31 cellular contexts compared by ENCODE assay signal in the genomic region with DNA sequence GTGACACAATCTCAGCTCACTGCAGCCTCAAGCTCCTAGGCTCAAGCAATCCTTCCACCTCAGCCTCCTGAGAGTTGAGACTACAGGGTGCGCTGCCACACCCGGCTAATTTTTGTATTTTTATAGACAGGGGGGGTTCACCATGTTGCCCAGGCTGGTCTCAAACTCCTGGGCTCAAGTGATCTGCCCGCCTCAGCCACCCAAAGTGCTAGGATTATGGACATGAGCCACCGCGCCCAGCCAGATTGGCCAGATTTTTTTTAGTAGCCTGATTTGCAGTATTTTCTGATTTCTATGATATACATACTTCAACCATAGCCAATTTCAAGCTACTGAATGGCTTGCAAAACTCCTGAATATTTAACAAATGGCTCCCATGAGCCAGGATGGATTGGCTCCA.
"Had no signal": no experiment of that assay in that cellular context is flagged by ENCODE, and none has a peak within 500 bp of the region (broad histone marks: within the 10 kb centered on the region; RNA-seq: fewer than 3 reads in every experiment).

No MANE protein-coding gene starts in this region.

- ATAC-seq: naive thymus-derived CD8-positive, alpha-beta T cell; natural killer cell treated with Interleukin-12 subunit alpha and Interleukin-12 subunit beta and Interleukin-15 and Interleukin-18, amount 100 ng/mL, for 72 hours; right cardiac atrium; right lobe of liver; stimulated activated effector memory CD8-positive, alpha-beta T cell treated with anti-CD3 and anti-CD28 coated beads, Interleukin-12 subunit alpha, Interleukin-12 subunit beta, amount 100 ng/mL, for 72 hours; stimulated activated naive B cell treated with anti-CD40 and anti-IgM and Interleukin-4, amounts not matched to agents 10 μg/mL and 1 μg/mL and 100 μg/mL, for 72 hours had no signal

- H3K36me3 ChIP-seq: neutrophil, ovary, prostate gland, right lobe of liver, spleen, stomach, thoracic aorta, thyroid gland, tibial nerve, upper lobe of left lung, uterus had no signal

- H3K4me1 Mint-ChIP-seq: naive thymus-derived CD8-positive, alpha-beta T cell; nephron progenitor cell; neural crest cell; stimulated activated effector memory CD8-positive, alpha-beta T cell treated with anti-CD3 and anti-CD28 coated beads, Interleukin-12 subunit alpha, Interleukin-12 subunit beta, amount 100 ng/mL, for 72 hours; stimulated activated naive B cell treated with anti-CD40 and anti-IgM and Interleukin-4, amounts not matched to agents 10 μg/mL and 1 μg/mL and 100 μg/mL, for 72 hours had no signal

- H3K4me3 ChIP-seq: ovary, prostate gland, right lobe of liver, skin epidermis, smooth muscle cell, spleen, stomach, thoracic aorta, thyroid gland, tibial nerve, upper lobe of left lung, uterus had no signal

- H3K27ac Mint-ChIP-seq: natural killer cell treated with Interleukin-12 subunit alpha and Interleukin-12 subunit beta and Interleukin-15 and Interleukin-18, amount 100 ng/mL, for 72 hours; nephron progenitor cell; stimulated activated effector memory CD8-positive, alpha-beta T cell treated with anti-CD3 and anti-CD28 coated beads, Interleukin-12 subunit alpha, Interleukin-12 subunit beta, amount 100 ng/mL, for 72 hours; stimulated activated naive B cell treated with anti-CD40 and anti-IgM and Interleukin-4, amounts not matched to agents 10 μg/mL and 1 μg/mL and 100 μg/mL, for 72 hours; stimulated activated naive CD8-positive, alpha-beta T cell treated with anti-CD3 and anti-CD28 coated beads, Interleukin-15, Interleukin-2, amounts not matched to agents 100 ng/mL and 50 ng/mL, for 24 hours had no signal

- H3K4me1 ChIP-seq: parathyroid adenoma, prostate gland, right lobe of liver, spleen, stomach, thyroid gland, tibial nerve, upper lobe of left lung, uterus had no signal

- H3K36me3 Mint-ChIP-seq: naive thymus-derived CD8-positive, alpha-beta T cell; natural killer cell treated with Interleukin-12 subunit alpha and Interleukin-12 subunit beta and Interleukin-15 and Interleukin-18, amount 100 ng/mL, for 72 hours; stimulated activated effector memory CD8-positive, alpha-beta T cell treated with anti-CD3 and anti-CD28 coated beads, Interleukin-12 subunit alpha, Interleukin-12 subunit beta, amount 100 ng/mL, for 72 hours; stimulated activated naive B cell treated with anti-CD40 and anti-IgM and Interleukin-4, amounts not matched to agents 10 μg/mL and 1 μg/mL and 100 μg/mL, for 72 hours had no signal

- DNase-seq: naive thymus-derived CD8-positive, alpha-beta T cell; nephron progenitor cell; nucleus accumbens; ovary; posterior cingulate gyrus; retina; right cardiac atrium; right lobe of liver; spleen; stimulated activated CD4-positive, alpha-beta T cell treated with anti-CD3 and anti-CD28 coated beads, Interleukin-12 subunit alpha, Interleukin-12 subunit beta, amount 100 ng/mL, for 4 hours; stimulated activated CD4-positive, alpha-beta T cell treated with anti-CD3 and anti-CD28 coated beads, Interleukin-1b, Interleukin-23, amount 100 ng/mL, for 48 hours; stimulated activated CD4-positive, alpha-beta T cell treated with anti-CD3 and anti-CD28 coated beads, Interleukin-4, amount 100 ng/mL, for 1 hour; stimulated activated CD4-positive, alpha-beta T cell treated with anti-CD3 and anti-CD28 coated beads, Interleukin-4, amount 100 ng/mL, for 4 hours; stimulated activated naive B cell treated with anti-CD40 and anti-IgM and Interleukin-4, amounts not matched to agents 10 μg/mL and 1 μg/mL and 100 μg/mL, for 72 hours; stimulated activated naive CD4-positive, alpha-beta T cell treated with Interleukin-2 at 50 U/mL for 16 hours; stomach; thyroid gland; trophoblast cell; upper lobe of left lung; uterus had no signal

- H3K27ac ChIP-seq: neutrophil, ovary, parathyroid adenoma, prostate gland, right lobe of liver, skin epidermis, spleen, stomach, thoracic aorta, thyroid gland, tibial nerve, upper lobe of left lung, uterus had no signal

- H3K9me3 ChIP-seq: neutrophil, ovary, prostate gland, right lobe of liver, spleen, thoracic aorta, thyroid gland, tibial nerve, upper lobe of left lung, uterus had no signal

- H3K27me3 ChIP-seq: ovary, right lobe of liver, thyroid gland, upper lobe of left lung, uterus had no signal

- H3K9me3 Mint-ChIP-seq: natural killer cell treated with Interleukin-12 subunit alpha and Interleukin-12 subunit beta and Interleukin-15 and Interleukin-18, amount 100 ng/mL, for 72 hours; stimulated activated effector memory CD8-positive, alpha-beta T cell treated with anti-CD3 and anti-CD28 coated beads, Interleukin-12 subunit alpha, Interleukin-12 subunit beta, amount 100 ng/mL, for 72 hours; stimulated activated naive CD8-positive, alpha-beta T cell treated with anti-CD3 and anti-CD28 coated beads, Interleukin-15, Interleukin-2, amounts not matched to agents 100 ng/mL and 50 ng/mL, for 24 hours had no signal

- H3K4me3 Mint-ChIP-seq: naive thymus-derived CD8-positive, alpha-beta T cell; natural killer cell treated with Interleukin-12 subunit alpha and Interleukin-12 subunit beta and Interleukin-15 and Interleukin-18, amount 100 ng/mL, for 72 hours; nephron progenitor cell; neural crest cell; stimulated activated effector memory CD8-positive, alpha-beta T cell treated with anti-CD3 and anti-CD28 coated beads, Interleukin-12 subunit alpha, Interleukin-12 subunit beta, amount 100 ng/mL, for 72 hours; stimulated activated naive B cell treated with anti-CD40 and anti-IgM and Interleukin-4, amounts not matched to agents 10 μg/mL and 1 μg/mL and 100 μg/mL, for 72 hours; stimulated activated naive CD8-positive, alpha-beta T cell treated with anti-CD3 and anti-CD28 coated beads, Interleukin-15, Interleukin-2, amounts not matched to agents 100 ng/mL and 50 ng/mL, for 24 hours had no signal
